ENCODE assay signal across 7 cellular contexts in the genomic region with DNA sequence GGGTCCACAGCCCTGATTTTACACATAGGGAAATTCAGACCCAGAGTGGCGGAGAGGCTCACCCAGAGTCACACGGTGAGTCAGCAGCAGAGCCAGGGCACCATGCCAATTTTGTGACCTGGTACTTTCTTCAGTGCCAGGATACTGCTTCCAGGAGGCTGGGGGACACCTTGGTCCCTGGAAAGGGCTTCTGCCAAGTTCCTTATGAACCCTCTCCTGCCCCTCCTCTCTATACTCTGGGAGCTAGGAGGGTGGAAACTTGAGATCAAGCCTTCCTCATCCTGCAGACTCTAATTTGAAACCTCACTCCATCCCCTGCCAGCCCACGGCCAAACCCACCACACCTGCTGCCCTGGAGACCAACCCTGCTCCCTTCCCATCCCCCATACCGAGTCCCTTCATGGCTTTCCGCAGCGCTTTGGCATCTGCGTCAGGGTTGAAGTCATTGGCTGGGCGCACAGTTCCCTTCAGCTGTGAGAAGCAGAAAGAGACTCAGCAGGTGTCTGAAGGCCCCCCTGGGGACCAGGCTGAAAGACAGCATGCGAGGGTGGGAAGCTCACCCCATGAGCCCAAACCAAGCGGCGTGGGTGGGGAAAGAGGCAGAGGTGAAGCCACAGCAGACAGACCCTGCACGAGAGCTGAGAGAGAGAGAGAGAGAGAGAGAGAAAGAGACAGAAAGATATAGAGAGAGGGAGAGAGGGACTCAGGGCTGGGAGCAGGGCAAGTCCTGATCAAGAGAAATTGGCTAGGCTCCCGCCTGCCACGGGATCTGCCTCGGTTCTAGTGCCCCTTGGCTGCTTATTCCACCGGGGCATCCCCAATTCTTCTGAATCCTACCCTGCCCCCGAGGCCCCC. TPM values are rescaled to one million over a fixed set of nuclear protein-coding genes. Genes with fewer than 3 reads are reported as not detected.
DNase-seq lines count a peak whose midpoint lies in the region; ATAC-seq lines count a peak whose summit lies in the region.

No MANE protein-coding gene starts in this region.

- H3K27me3 ChIP-seq in GM23248 (replicated peaks; ENCODE audit: insufficient read depth) = no peaks in the 10 kb centered on the region

- peaks cover 15% of the 10 kb centered on the region for H3K36me3 Mint-ChIP-seq in activated naive CD4-positive, alpha-beta T cell treated with anti-CD3 and anti-CD28 coated beads, Interleukin-2, amount 50 U/mL, for 24 hours

- peaks cover 52% of the 10 kb centered on the region for H3K36me3 ChIP-seq in GM23248 (ENCODE audit: low read depth)

- H3K9me3 ChIP-seq in GM23248 (ENCODE audit: low read depth) = no peaks in the 10 kb centered on the region

- H3K4me3 ChIP-seq in GM23248 = no peak overlapping the region

- no peaks in the 10 kb centered on the region for H3K27me3 Mint-ChIP-seq in activated naive CD4-positive, alpha-beta T cell treated with anti-CD3 and anti-CD28 coated beads, Interleukin-2, amount 50 U/mL, for 24 hours

- ATAC-seq in GM18519 (IDR thresholded peaks at IDR 0.05; ENCODE audit: low FRiP score, unreplicated experiment) = peak; percentile 82

- in situ Hi-C loops in GM23248 (cut with MboI) = no loop called here

- H3K79me2 ChIP-seq in GM23248 (ENCODE audit: insufficient read depth) = peaks cover 12% of the 10 kb centered on the region; the same call in 1 of the 2 replicates

- peak overlapping the region; percentile 86 for H3K27ac Mint-ChIP-seq in activated naive CD4-positive, alpha-beta T cell treated with anti-CD3 and anti-CD28 coated beads, Interleukin-2, amount 50 U/mL, for 24 hours

- no peak overlapping the region for H3K9ac ChIP-seq in GM23248

- DNase-seq in GM23248 (peak; percentile 45), M059J (ENCODE audit: low read depth) (peak; percentile 67), mucosa of gallbladder (ENCODE audit: low spot score) (peak; percentile 67), NK-92 (lab: John Stamatoyannopoulos, UW; ENCODE audit: unreplicated experiment) (no peak), NCI-H524 (lab: John Stamatoyannopoulos, UW) (no peak)

- H2AFZ ChIP-seq in GM23248 = no peak overlapping the region

- H3F3A ChIP-seq in GM23248 (ENCODE audit: insufficient read depth) = peaks cover 29% of the 10 kb centered on the region; the same call in 1 of the 2 replicates

- H3K4me2 ChIP-seq in GM23248 (ENCODE audit: unreplicated experiment) = no peak overlapping the region

- no peaks in the 10 kb centered on the region for H3K9me3 Mint-ChIP-seq in activated naive CD4-positive, alpha-beta T cell treated with anti-CD3 and anti-CD28 coated beads, Interleukin-2, amount 50 U/mL, for 24 hours

- WGBS in GM23248 (ENCODE audit: low coverage in 1 of 2, low lambda C conversion rate in 2 of 2, missing lambda C conversion rate in 2 of 2), 2 experiments = 69 to 73% methylated on average over 15 to 17 of the region's 17 CpGs

- H3K4me1 ChIP-seq in GM23248 (ENCODE audit: insufficient read depth) = no peaks in the 10 kb centered on the region

- H3K9me2 ChIP-seq in GM23248 (ENCODE audit: insufficient read depth) = no peaks in the 10 kb centered on the region

- H3K4me3 Mint-ChIP-seq in activated naive CD4-positive, alpha-beta T cell treated with anti-CD3 and anti-CD28 coated beads, Interleukin-2, amount 50 U/mL, for 24 hours = peak overlapping the region; percentile 66

- peaks cover 54% of the 10 kb centered on the region for H3K4me1 Mint-ChIP-seq in activated naive CD4-positive, alpha-beta T cell treated with anti-CD3 and anti-CD28 coated beads, Interleukin-2, amount 50 U/mL, for 24 hours

- no peaks in the 10 kb centered on the region for H4K20me1 ChIP-seq in GM23248 (ENCODE audit: insufficient read depth)

- H3K27ac ChIP-seq in GM23248 = no peak overlapping the region

RNA-seq across cellular contexts. Expression of gene ANXA6, which starts 33.5 kb away (rescaled TPM):
- total RNA-seq in GM23248 (2014; rRNA removed; shearing (Covaris generic)) = 384 and 409 TPM in 2 replicates
- polyA plus RNA-seq in GM23248 (2016; fragmentation: Nextera tagmentation; extraction: Ambion mirVana) = 183 and 190 TPM in 2 replicates
- total RNA-seq in M059J (2014; rRNA removed; shearing (Covaris generic)) = 66.3 and 81.5 TPM in 2 replicates
- total RNA-seq in mucosa of gallbladder = 153 TPM

RNA-seq across cellular contexts. Expression of gene TNIP1, which starts 43.3 kb away (rescaled TPM):
- 88.8 and 92.1 TPM in 2 replicates for total RNA-seq in GM23248 (2014; rRNA removed; shearing (Covaris generic))
- polyA plus RNA-seq in GM23248 (2016; fragmentation: Nextera tagmentation; extraction: Ambion mirVana) = 43.1 and 43.2 TPM in 2 replicates
- 85.3 and 116 TPM in 2 replicates for total RNA-seq in M059J (2014; rRNA removed; shearing (Covaris generic))
- total RNA-seq in mucosa of gallbladder = 124 TPM

Comparison
In these comparisons a context has a peak if more than half of its experiments do, and no peak if none do; other contexts are left out.
1. DNase-seq: peak in GM23248 (single experiment), M059J (single experiment) and mucosa of gallbladder (single experiment); none in NK-92 (single experiment) and NCI-H524 (0 of 2).